In the genomic region with DNA sequence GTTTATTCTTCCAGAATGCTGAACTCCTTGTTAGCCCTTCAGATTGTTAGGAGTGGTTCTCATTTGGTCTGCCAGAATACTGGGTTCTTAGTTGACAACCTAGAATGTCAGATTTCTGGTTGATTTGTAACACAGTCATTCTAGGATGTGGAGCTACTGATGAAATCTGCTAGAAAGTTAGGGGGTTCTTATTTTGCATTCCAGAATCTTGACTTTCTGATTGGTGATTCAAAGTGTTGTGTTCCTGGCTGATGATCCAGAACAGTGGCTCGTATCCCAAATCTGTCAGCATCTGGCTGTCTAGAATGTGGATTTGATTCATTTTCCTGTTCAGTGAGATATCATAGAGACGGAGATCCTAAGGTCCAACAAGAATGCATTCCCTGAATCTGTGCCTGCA, we compare ENCODE assay signal across 18 cellular contexts. TPM values are rescaled to one million over a fixed set of nuclear protein-coding genes. Genes with fewer than 3 reads are reported as not detected.
A peak's percentile ranks its signal among the peaks of the same experiment; 100 is the strongest.
DNase-seq lines count a peak whose midpoint lies in the region; FAIRE-seq and TF ChIP-seq lines count a peak whose summit lies in the region.
"Had no signal": no experiment of that assay in that cellular context is flagged by ENCODE, and none has a peak within 500 bp of the region (broad histone marks: within the 10 kb centered on the region; RNA-seq: fewer than 3 reads in every experiment).

No MANE protein-coding gene starts in this region.

- H2AFZ ChIP-seq in GM23248 (no peak overlapping the region), OCI-LY7 (ENCODE audit: low read length) (no peak overlapping the region)
- H2AFZ ChIP-seq: PC-9 had no signal

- peaks cover 42% of the 10 kb centered on the region for H3F3A ChIP-seq in GM23248 (ENCODE audit: insufficient read depth)

- TF ChIP-seq CTCF in cardiac fibroblast (IDR thresholded peaks at IDR 0.05; ENCODE audit: low read depth, low read length): no peak
- TF ChIP-seq CTCF in fibroblast of pulmonary artery (IDR thresholded peaks at IDR 0.05; ENCODE audit: low read length, missing control alignments): no peak
- no peak for TF ChIP-seq CTCF in sigmoid colon (IDR thresholded peaks at IDR 0.05)
- TF ChIP-seq CTCF in OCI-LY7 (conservative IDR thresholded peaks at IDR 0.05; ENCODE audit: low read length): no peak
- TF ChIP-seq CTCF in nephron progenitor cell (IDR thresholded peaks at IDR 0.05): no peak

- H3K27me3 Mint-ChIP-seq in nephron progenitor cell (ENCODE audit: low read depth, poor library complexity): peaks cover 24% of the 10 kb centered on the region
- H3K27me3 Mint-ChIP-seq: B cell had no signal

- H3K4me3 Mint-ChIP-seq in nephron progenitor cell: no peak overlapping the region
- H3K4me3 Mint-ChIP-seq: B cell; CD4-positive, alpha-beta T cell had no signal

- no peaks in the 10 kb centered on the region for H3K36me3 Mint-ChIP-seq in nephron progenitor cell (ENCODE audit: low read depth)

- H3K27me3 ChIP-seq in GM23248 (replicated peaks; ENCODE audit: insufficient read depth): no peaks in the 10 kb centered on the region
- H3K27me3 ChIP-seq in sigmoid colon: no peaks in the 10 kb centered on the region
- H3K27me3 ChIP-seq: SJSA1 had no signal

- TF ChIP-seq POLR2A in sigmoid colon (IDR thresholded peaks at IDR 0.05): no peak

- TF ChIP-seq EP300 in sigmoid colon (IDR thresholded peaks at IDR 0.05): no peak

- CTCF ChIA-PET in OCI-LY7 (lab: Charles Lee; ENCODE audit: unreplicated experiment): no interaction called here

- 6 to 17% methylated on average over 2 of the region's 2 CpGs for WGBS in GM23248 (ENCODE audit: low coverage in 1 of 2, low lambda C conversion rate in 2 of 2, missing lambda C conversion rate in 2 of 2), 2 experiments
- WGBS in sigmoid colon, 2 donors: 87 to 88% methylated on average over 2 of the region's 2 CpGs

- BruUV-seq in OCI-LY7 (replicated peaks; lab: Mats Ljungman, UMichigan): no TSS peak

- intact Hi-C loops in sigmoid colon (cut with DNase I) (no loop called here), OCI-LY7 (cut with micrococcal nuclease; ENCODE audit: unreplicated experiment) (no loop called here)

- H3K27ac ChIP-seq in GM23248 (peak overlapping the region; percentile 87), sigmoid colon (peak overlapping the region; percentile 77 to 89 (median 86)), OCI-LY7 (ENCODE audit: low read depth, low read length, poor library complexity, severe bottlenecking) (no peak overlapping the region)
- H3K27ac ChIP-seq: PC-9, SJSA1 had no signal

- H3K4me1 Mint-ChIP-seq in nephron progenitor cell: peaks cover 13% of the 10 kb centered on the region

- no peaks in the 10 kb centered on the region for H4K20me1 ChIP-seq in GM23248 (ENCODE audit: insufficient read depth)
- no peaks in the 10 kb centered on the region for H4K20me1 ChIP-seq in OCI-LY7 (ENCODE audit: insufficient read depth, low read length)

- H3K4me3 ChIP-seq in GM23248 (no peak overlapping the region), cardiac fibroblast (replicated peaks in 1 of 2; ENCODE audit: low read depth in 2 of 2, low read length in 2 of 2) (no peak overlapping the region), fibroblast of pulmonary artery (replicated peaks; ENCODE audit: low read depth, low read length) (no peak overlapping the region), sigmoid colon (no peak overlapping the region), OCI-LY7 (ENCODE audit: low read depth, low read length, poor library complexity, severe bottlenecking) (no peak overlapping the region)
- H3K4me3 ChIP-seq: HAP-1, PC-9, SJSA1 had no signal

- H3K9me2 ChIP-seq in GM23248 (ENCODE audit: insufficient read depth): no peaks in the 10 kb centered on the region
- H3K9me2 ChIP-seq in OCI-LY7 (ENCODE audit: insufficient read depth, low read length): no peaks in the 10 kb centered on the region

- H3K9me3 Mint-ChIP-seq in nephron progenitor cell: no peaks in the 10 kb centered on the region
- H3K9me3 Mint-ChIP-seq: CD4-positive, alpha-beta T cell had no signal

- H3K9me3 ChIP-seq in GM23248 (ENCODE audit: low read depth) (no peaks in the 10 kb centered on the region), sigmoid colon (no peaks in the 10 kb centered on the region), OCI-LY7 (ENCODE audit: low read length) (no peaks in the 10 kb centered on the region)
- H3K9me3 ChIP-seq: HAP-1, SJSA1 had no signal

- H3K27ac Mint-ChIP-seq in nephron progenitor cell: no peak overlapping the region
- H3K27ac Mint-ChIP-seq: B cell; CD4-positive, alpha-beta T cell had no signal

- in situ Hi-C loops in GM23248 (cut with MboI): no loop called here

- no peak for FAIRE-seq in RCC 7860 (lab: Jason Lieb, UNC)

- H3K4me2 ChIP-seq in GM23248 (ENCODE audit: unreplicated experiment) (no peak overlapping the region), OCI-LY7 (ENCODE audit: low read length) (no peak overlapping the region)
- H3K4me2 ChIP-seq: PC-9 had no signal

- peaks cover 44% of the 10 kb centered on the region for H3K4me1 ChIP-seq in GM23248 (ENCODE audit: insufficient read depth)
- H3K4me1 ChIP-seq in sigmoid colon: peaks cover 0 to 53% (median 33%) of the 10 kb centered on the region in 4 donors
- H3K4me1 ChIP-seq in OCI-LY7 (ENCODE audit: insufficient read depth, low read length, poor library complexity, severe bottlenecking): peaks cover 21% of the 10 kb centered on the region
- H3K4me1 ChIP-seq: HAP-1 had no signal

- POLR2A ChIA-PET in OCI-LY7 (lab: Charles Lee): no interaction called here

- H3K79me2 ChIP-seq in GM23248 (ENCODE audit: insufficient read depth): no peaks in the 10 kb centered on the region
- H3K79me2 ChIP-seq in OCI-LY7 (ENCODE audit: insufficient read depth, low read depth, low read length): no peaks in the 10 kb centered on the region

- H3K36me3 ChIP-seq in GM23248 (ENCODE audit: low read depth) (no peaks in the 10 kb centered on the region), sigmoid colon (peaks cover 12 to 54% (median 20%) of the 10 kb centered on the region in 4 donors), OCI-LY7 (ENCODE audit: insufficient read depth, low read length) (no peaks in the 10 kb centered on the region)
- H3K36me3 ChIP-seq: HAP-1, SJSA1 had no signal

- DNase-seq in GM23248 (peak; percentile 47), cardiac fibroblast (ENCODE audit: low read depth in 2 of 2) (peak; percentile 55 to 59), fibroblast of pulmonary artery (ENCODE audit: low read depth) (peak; percentile 42), sigmoid colon (no peak), OCI-LY7 (ENCODE audit: low spot score) (no peak), nephron progenitor cell (no peak), RCC 7860 (ENCODE audit: low spot score) (no peak)
- DNase-seq in activated CD4-positive, alpha-beta T cell treated with anti-CD3 and anti-CD28 coated beads for 48 hours: no peak
- DNase-seq: CD4-positive, alpha-beta T cell; KBM-7; NCI-H146; NCI-H2081 treated with DMSO at 0.1 percent for 48 hours; NCI-H510A treated with DMSO at 0.1 percent for 48 hours; NCI-H82; PC-9 had no signal

- no peak overlapping the region for H3K9ac ChIP-seq in GM23248

RNA-seq across cellular contexts. Expression of a gene that starts 21.9 kb away (rescaled TPM):
- 39.6 and 51.5 TPM in 2 replicates for total RNA-seq in GM23248 (2014; rRNA removed; shearing (Covaris generic))
- polyA plus RNA-seq in GM23248 (2016; fragmentation: Nextera tagmentation; extraction: Ambion mirVana) (43.8 and 44.9 TPM in 2 replicates), sigmoid colon (10 to 100 TPM in 1 of 3 donors, 1 to 10 TPM in 2; 3.0 to 10.8 (median 4.2) TPM)
- total RNA-seq in sigmoid colon (100 to 1,000 TPM in 2 of 4 donors, 10 to 100 TPM in 2; 72.6 to 150 (median 121) TPM), OCI-LY7 (2022) (1.5 and 2.2 TPM in 2 replicates)
- 0.79 and 0.85 TPM in 2 replicates for total RNA-seq in OCI-LY7 (2014; rRNA removed; shearing (Covaris generic))

Comparison
In these comparisons a context has a peak if more than half of its experiments do, and no peak if none do; other contexts are left out.
1. DNase-seq: peak in GM23248 (single experiment), cardiac fibroblast (2 of 2) and fibroblast of pulmonary artery (single experiment); none in sigmoid colon (single experiment), activated CD4-positive, alpha-beta T cell treated with anti-CD3 and anti-CD28 coated beads for 48 hours (single experiment), OCI-LY7 (single experiment), nephron progenitor cell (single experiment) and RCC 7860 (single experiment).
2. RNA of a gene that starts 21.9 kb away (total RNA-seq): 72.6 to 150 TPM in sigmoid colon and 39.6 to 51.5 TPM in GM23248; 0.79 to 2.2 TPM in OCI-LY7; every median in the first group is over 10 times any median in the second.